In genomic region chr3:142723665-142723967, GRCh38 we compare ENCODE assay signal across 8 cellular contexts. TPM values are rescaled to one million over a fixed set of nuclear protein-coding genes. Genes with fewer than 3 reads are reported as not detected.
A peak's percentile ranks its signal among the peaks of the same experiment; 100 is the strongest.
DNase-seq lines count a peak whose midpoint lies in the region; ATAC-seq and TF ChIP-seq lines count a peak whose summit lies in the region.

No MANE protein-coding gene starts in this region.

- peak overlapping the region; percentile 91 for H3K4me3 Mint-ChIP-seq in CD8-positive, alpha-beta T cell

- no peak overlapping the region for H3K27ac Mint-ChIP-seq in CD8-positive, alpha-beta T cell

- intact Hi-C loops in CD8-positive, alpha-beta T cell (cut with DNase I, micrococcal nuclease) = loop anchor here (2.0 to 5.0 kb wide), 6 partner anchors 126 to 1249 kb away; partner anchors contain the start of genes DIPK2A (in 2 of the 2), XRN1 (in 2 of the 2) and PLS1 (in 1 of the 2)
- intact Hi-C loops in right cardiac atrium (cut with DNase I) = no loop called here

- CTCF ChIA-PET in CD8-positive, alpha-beta T cell (lab: Charles Lee) = no interaction called here

- peak in 4 of 7 experiments; percentile 54 to 71 (median 60) for DNase-seq in CD8-positive, alpha-beta T cell
- DNase-seq in H7 (no peak), right cardiac atrium (no peak), DMS 273 (lab: John Stamatoyannopoulos, UW; ENCODE audit: unreplicated experiment) (no peak), cerebellar cortex (ENCODE audit: low spot score) (no peak), iPS-NIHi7 (ENCODE audit: extremely low spot score) (no peak)

- no peak for ATAC-seq in CD8-positive, alpha-beta T cell
- peak in 1 of 2 donors; percentile 21 for ATAC-seq in right cardiac atrium

- H3K27me3 Mint-ChIP-seq in CD8-positive, alpha-beta T cell (ENCODE audit: low read depth) = peaks cover 33% of the 10 kb centered on the region

- WGBS in right cardiac atrium = under 1% methylated on average over 10 of the region's 10 CpGs

- H3K4me3 ChIP-seq in CD8-positive, alpha-beta T cell (ENCODE audit: low read depth, low read length) = no peak overlapping the region
- H3K4me3 ChIP-seq in H7 (ENCODE audit: insufficient read depth, low read depth, low read length) (peak overlapping the region; percentile 90), right cardiac atrium (ENCODE audit: low read length) (peak overlapping the region; percentile 85), subcutaneous abdominal adipose tissue (ENCODE audit: low read depth in 1 of 5, low read length in 5 of 5) (peak overlapping the region; percentile 67 to 93 (median 84))

- TF ChIP-seq CTCF in CD8-positive, alpha-beta T cell (IDR thresholded peaks at IDR 0.05) = no peak
- no peak for TF ChIP-seq CTCF in VCaP (conservative IDR thresholded peaks at IDR 0.05)

- H3K4me1 Mint-ChIP-seq in CD8-positive, alpha-beta T cell (ENCODE audit: low read depth) = peaks cover 20% of the 10 kb centered on the region

- H3K9me3 ChIP-seq in CD8-positive, alpha-beta T cell (ENCODE audit: low read length) = no peaks in the 10 kb centered on the region
- H3K9me3 ChIP-seq in right cardiac atrium (ENCODE audit: control insufficient read depth, low read length) = no peaks in the 10 kb centered on the region
- peaks cover 0 to 2% (median 0%) of the 10 kb centered on the region in 5 donors for H3K9me3 ChIP-seq in subcutaneous abdominal adipose tissue (ENCODE audit: control insufficient read depth in 5 of 5, low read length in 5 of 5)

- POLR2A ChIA-PET in CD8-positive, alpha-beta T cell (lab: Charles Lee) = interaction anchor here (0.6 to 1.2 kb wide), 5 partner anchors 145 to 1248 kb away, joined by 3 to 7 read pairs (median 4); partner anchors contain the start of genes ATR, DIPK2A and U2SURP

- H3K4me1 ChIP-seq in CD8-positive, alpha-beta T cell (ENCODE audit: insufficient read depth, low read length) = peaks cover 9% of the 10 kb centered on the region
- H3K4me1 ChIP-seq in right cardiac atrium (ENCODE audit: control insufficient read depth, insufficient read depth, low read length) (no peaks in the 10 kb centered on the region), subcutaneous abdominal adipose tissue (ENCODE audit: control insufficient read depth in 5 of 5, insufficient read depth in 5 of 5, low read length in 5 of 5) (peaks cover 0 to 14% (median 13%) of the 10 kb centered on the region in 5 donors)

- H3K27me3 ChIP-seq in CD8-positive, alpha-beta T cell (ENCODE audit: insufficient read depth, low read length) = no peaks in the 10 kb centered on the region
- H3K27me3 ChIP-seq in H7 (ENCODE audit: control insufficient read depth, insufficient read depth, low read length) (no peaks in the 10 kb centered on the region), right cardiac atrium (ENCODE audit: control insufficient read depth, insufficient read depth) (no peaks in the 10 kb centered on the region), subcutaneous abdominal adipose tissue (ENCODE audit: control insufficient read depth in 5 of 5, insufficient read depth in 4 of 5, low read length in 5 of 5) (no peaks in the 10 kb centered on the region)

- H3K9ac ChIP-seq in subcutaneous abdominal adipose tissue (ENCODE audit: low read length in 5 of 5) = peak overlapping the region in 2 of 5 donors; percentile 53 to 59

- peaks cover 2% of the 10 kb centered on the region for H3K36me3 Mint-ChIP-seq in CD8-positive, alpha-beta T cell

- no peaks in the 10 kb centered on the region for H3K9me3 Mint-ChIP-seq in CD8-positive, alpha-beta T cell

- no peaks in the 10 kb centered on the region for H3K36me3 ChIP-seq in CD8-positive, alpha-beta T cell (ENCODE audit: insufficient read depth, low read length)
- H3K36me3 ChIP-seq in H7 (replicated peaks; ENCODE audit: control insufficient read depth, insufficient read depth, low read length) = no peaks in the 10 kb centered on the region
- H3K36me3 ChIP-seq in subcutaneous abdominal adipose tissue (ENCODE audit: control insufficient read depth in 5 of 5, insufficient read depth in 5 of 5, low read length in 5 of 5) = no peaks in the 10 kb centered on the region

- H3K27ac ChIP-seq in CD8-positive, alpha-beta T cell (ENCODE audit: low read depth, low read length) = no peak overlapping the region
- H3K27ac ChIP-seq in VCaP (peak overlapping the region; percentile 80), right cardiac atrium (ENCODE audit: low read length) (peak overlapping the region; percentile 18), subcutaneous abdominal adipose tissue (ENCODE audit: low read depth, low read length) (no peak overlapping the region)

RNA-seq across cellular contexts. Expression of gene TRPC1, which starts 0.2 kb away (rescaled TPM):
- total RNA-seq in CD8-positive, alpha-beta T cell = 1 to 10 TPM; 3.3 to 3.4 TPM
- total RNA-seq in H7 (2014; rRNA removed; shearing (Covaris generic)) = 16.7 and 18.3 TPM in 2 replicates
- 10 to 100 TPM; 18.6 to 23.6 (median 21.4) TPM for total RNA-seq in right cardiac atrium
- polyA plus RNA-seq in right cardiac atrium = 11.1 TPM

Comparison
In these comparisons a context has a peak if more than half of its experiments do, and no peak if none do; other contexts are left out.
1. DNase-seq: peak in CD8-positive, alpha-beta T cell (4 of 7); none in H7 (single experiment), right cardiac atrium (0 of 3), DMS 273 (single experiment), cerebellar cortex (single experiment) and iPS-NIHi7 (single experiment).
2. H3K27ac ChIP-seq: peak in VCaP (single experiment) and right cardiac atrium (single experiment); none in CD8-positive, alpha-beta T cell (single experiment) and subcutaneous abdominal adipose tissue (single experiment).
3. intact Hi-C loops: an anchor here in CD8-positive, alpha-beta T cell (2.0 to 5.0 kb wide); none called in right cardiac atrium.